ENCODE assay signal across 8 cellular contexts in the genomic region with DNA sequence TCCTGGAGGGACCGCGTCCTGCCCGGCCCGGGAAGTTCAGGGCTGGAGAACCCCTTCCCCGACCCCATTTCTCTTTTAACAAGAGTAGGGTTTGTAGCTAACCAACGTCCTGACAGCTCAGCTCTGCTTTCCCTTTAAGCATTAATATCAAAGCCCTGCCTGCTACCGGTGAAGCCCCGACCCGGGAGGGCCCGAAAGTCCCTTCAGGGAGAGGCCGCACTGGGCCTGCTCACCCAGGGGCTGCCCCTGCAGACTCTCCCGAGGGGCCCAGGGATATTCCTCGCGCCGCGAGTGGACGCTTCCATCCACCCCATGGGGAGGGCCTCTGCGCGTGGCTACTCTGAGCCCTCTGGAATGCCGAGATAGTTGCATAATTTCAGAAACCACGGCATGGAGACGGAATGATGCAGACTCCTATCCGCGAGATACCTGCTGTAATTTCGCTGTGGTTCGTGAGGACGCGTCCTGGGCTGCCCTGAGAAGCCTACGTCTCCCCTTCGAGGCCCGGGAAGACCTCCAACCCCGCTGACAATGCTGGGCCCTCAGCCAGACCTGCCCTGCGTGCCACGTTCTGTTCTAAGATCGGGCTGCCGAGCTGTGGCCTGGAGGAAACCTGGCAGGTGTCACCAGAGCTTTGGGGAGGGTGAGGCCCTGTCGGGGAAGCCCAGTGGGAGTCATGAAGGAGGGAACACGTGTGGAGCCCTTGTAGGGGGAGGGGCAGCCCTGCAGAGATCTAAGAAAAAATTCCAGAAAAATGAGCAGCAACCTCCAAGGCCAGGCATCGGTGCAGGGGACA. TPM values are rescaled to one million over a fixed set of nuclear protein-coding genes. Genes with fewer than 3 reads are reported as not detected.
DNase-seq lines count a peak whose midpoint lies in the region; ATAC-seq, FAIRE-seq and TF ChIP-seq lines count a peak whose summit lies in the region.

No MANE protein-coding gene starts in this region.

- no TSS peak for BruUV-seq in GM12878 (replicated peaks; lab: Mats Ljungman, UMichigan)

- RAD21 ChIA-PET in GM12878 (lab: Charles Lee; ENCODE audit: unreplicated experiment), result interaction anchor here (1.0 to 3.6 kb wide), 8 partner anchors 18 to 113 kb away, joined by 3 to 23 read pairs (median 6); partner anchors contain the start of gene UVSSA

- peaks cover 27 to 42% (median 28%) of the 10 kb centered on the region in 3 donors for H3K27me3 Mint-ChIP-seq in immature natural killer cell (ENCODE audit: low read depth in 3 of 3)

- H3K9me3 ChIP-seq in GM12878 (replicated peaks; ENCODE audit: control insufficient read depth, insufficient read depth, low read length), result peaks cover 16% of the 10 kb centered on the region; the same call in 2 of the 3 replicates

- intact Hi-C loops in GM12878 (cut with micrococcal nuclease; ENCODE audit: unreplicated experiment), result loop anchor here (1.0 to 5.0 kb wide), 5 partner anchors 17 to 118 kb away; no protein-coding TSS in a partner anchor

- peaks cover 73 to 77% of the 10 kb centered on the region in 2 donors for H3K4me1 Mint-ChIP-seq in immature natural killer cell

- SMC1A ChIA-PET in GM12878 (lab: Charles Lee; ENCODE audit: uncharacterized antibody, unreplicated experiment), result interaction anchor here (0.7 to 2.3 kb wide), 6 partner anchors 18 to 119 kb away, joined by 3 to 12 read pairs (median 4); partner anchors contain the start of gene UVSSA

- CTCF ChIA-PET in GM12878 (lab: Yijun Ruan, JAX), result interaction anchor here (1.2 to 3.7 kb wide), 4 partner anchors 18 to 119 kb away, joined by 3 to 21 read pairs (median 10); partner anchors contain the start of gene UVSSA

- no peak for TF ChIP-seq EP300 in GM12878 (IDR thresholded peaks at IDR 0.05; ENCODE audit: borderline replicate concordance in 1 of 2, control insufficient read depth in 1 of 2, low read depth in 2 of 2, low read length in 2 of 2)

- H3K4me2 ChIP-seq in GM12878 (ENCODE audit: control insufficient read depth, insufficient read depth), result peak overlapping the region; percentile 57

- POLR2A ChIA-PET in GM12878 (lab: Charles Lee), result interaction anchor here (0.6 to 6.2 kb wide), 6 partner anchors 16 to 678 kb away, joined by 3 to 42 read pairs (median 6); partner anchors contain the start of genes MAEA and UVSSA

- peaks cover 0 to 3% (median 0%) of the 10 kb centered on the region in 6 donors for H3K9me3 Mint-ChIP-seq in immature natural killer cell

- ATAC-seq in HG02678 (IDR thresholded peaks at IDR 0.05; ENCODE audit: unreplicated experiment) (peak; percentile 3), GM12878 (peak; percentile 62)

- FAIRE-seq in GM12891 (lab: Jason Lieb, UNC) (peak; percentile 87), GM12878 (lab: Jason Lieb, UNC) (peak; percentile 70)

- H3K27me3 ChIP-seq in GM12878 (replicated peaks in 1 of 2; ENCODE audit: control insufficient read depth in 2 of 2, insufficient read depth in 2 of 2, low read length in 1 of 2), result no peaks in the 10 kb centered on the region

- peak; percentile 64 for DNase-seq in GM12891 (ENCODE audit: insufficient read length, low spot score)
- DNase-seq in RKO (ENCODE audit: low spot score), result peak; percentile 24
- no peak for DNase-seq in GM12878 (ENCODE audit: low read depth, low spot score)
- peak in 1 of 3 donors; percentile 66 for DNase-seq in immature natural killer cell
- peak in 3 of 4 experiments; percentile 34 to 41 (median 35) for DNase-seq in stimulated activated CD4-positive, alpha-beta T cell treated with anti-CD3 and anti-CD28 coated beads, Interleukin-1b, Interleukin-23, amount 100 ng/mL, for 24 hours (ENCODE audit: low read depth in 4 of 4, low spot score in 1 of 4)
- DNase-seq in hippocampal formation (lab: John Stamatoyannopoulos, UW), result no peak
- no peak for DNase-seq in NCI-H2029 (lab: John Stamatoyannopoulos, UW)

- H3K4me1 ChIP-seq in GM12878 (ENCODE audit: control insufficient read depth, insufficient read depth, low read length), result peaks cover 24% of the 10 kb centered on the region

- peaks cover 45% of the 10 kb centered on the region for H3K79me2 ChIP-seq in GM12878 (ENCODE audit: control insufficient read depth, insufficient read depth, low read length)

- TF ChIP-seq POLR2A in GM12891 (IDR thresholded peaks at IDR 0.05; ENCODE audit: low read depth, low read length) (no peak; the same call in 1 of the 2 replicates), GM12878 (IDR thresholded peaks at IDR 0.05; ENCODE audit: low read depth, low read length) (no peak)

- peak overlapping the region; percentile 40 for H2AFZ ChIP-seq in GM12878 (ENCODE audit: control insufficient read depth, low read depth, low read length)

- H3K36me3 ChIP-seq in GM12878 (ENCODE audit: control insufficient read depth in 2 of 2, insufficient read depth in 2 of 2, low read length in 1 of 2), result peaks cover 0 to 6% of the 10 kb centered on the region in 2 experiments; a peak in 2 of 4 replicates

- peak overlapping the region; percentile 87 to 92 (median 89) for H3K4me3 Mint-ChIP-seq in immature natural killer cell

- in situ Hi-C loops in GM12878 (cut with MboI), result loop anchor here (5.0 kb wide), 1 partner anchor 102 kb away; no protein-coding TSS in a partner anchor

- WGBS in GM12878 (ENCODE audit: insufficient coverage, insufficient replicate concordance, low lambda C conversion rate, missing lambda C conversion rate), result 28% methylated on average over 38 of the region's 39 CpGs

- peaks cover 7% of the 10 kb centered on the region; the same call in 1 of the 2 replicates for H4K20me1 ChIP-seq in GM12878 (ENCODE audit: control insufficient read depth, insufficient read depth)

- peaks cover 0 to 4% (median 0%) of the 10 kb centered on the region in 3 donors for H3K36me3 Mint-ChIP-seq in immature natural killer cell

- H3K9ac ChIP-seq in GM12878 (ENCODE audit: control insufficient read depth, insufficient read depth, low read length), result peak overlapping the region; percentile 89

- no peak for TF ChIP-seq RAD21 in GM12878 (IDR thresholded peaks at IDR 0.05; ENCODE audit: insufficient read depth, low read depth, low read length)

- H3K27ac ChIP-seq in GM12878 (ENCODE audit: control insufficient read depth, insufficient read depth), result peak overlapping the region; percentile 92

- H3K27ac Mint-ChIP-seq in immature natural killer cell, result peak overlapping the region; percentile 88 to 96 (median 93)

- TF ChIP-seq CTCF in GM12878 (IDR thresholded peaks at IDR 0.05 in 2 of 3, conservative IDR thresholded peaks at IDR 0.05 in 1 of 3; ENCODE audit: control insufficient read depth in 2 of 3, extremely low read depth in 1 of 3, insufficient read depth in 1 of 3, low read depth in 3 of 3, low read length in 3 of 3), result no peak

- peak overlapping the region; percentile 83 for H3K4me3 ChIP-seq in GM12878

TF ChIP-seq in GM12891, 5 proteins besides CTCF, POLR2A, EP300 and RAD21 (continues in another document):
- TF ChIP-seq PAX5 (IDR thresholded peaks at IDR 0.05; ENCODE audit: insufficient read depth, low read length, severe bottlenecking) (no peak), POU2F2 (IDR thresholded peaks at IDR 0.05; ENCODE audit: low read depth, low read length) (0 out of 2 replicates have a peak, but pooled peaks have one; percentile 31), POLR2AphosphoS5 (IDR thresholded peaks at IDR 0.05; ENCODE audit: low read depth, low read length) (no peak)

RNA-seq across cellular contexts. Expression of gene CTBP1, which starts 1.0 kb away (rescaled TPM):
- 97.8 TPM for polyA plus RNA-seq in GM12891 (2012; ENCODE audit: low read depth, missing spikeins)
- total RNA-seq in GM12878 (2013; cell fraction: nucleolus; rRNA removed), result 114 and 143 TPM in 2 replicates
- total RNA-seq in GM12878 (2014; rRNA removed) (143 and 160 TPM in 2 replicates), GM12878 (2014; rRNA removed; fragmentation: Illumina TruSeq; extraction: Trizol) (53.9 and 62.2 TPM in 2 replicates), GM12878 (2021) (182 TPM in 2 replicates)
- polyA plus RNA-seq in GM12878 (2011; ENCODE audit: low read depth), result 42.6 TPM
- polyA plus RNA-seq in GM12878 (2011; rRNA removed) (59.1 and 78.2 TPM in 2 replicates), GM12878 (2014; fragmentation: Illumina TruSeq; extraction: Trizol) (45.1 and 63.9 TPM in 2 replicates), GM12878 (2014; fragmentation: Nextera tagmentation; extraction: Ambion mirVana) (10 to 100 TPM in 1 of 2 experiments, 1 to 10 TPM in 1; 7.4 to 21.2 TPM), GM12878 (2014; rRNA removed) (164 and 182 TPM in 2 replicates), GM12878 (2016; fragmentation: Nextera tagmentation; extraction: Ambion mirVana) (10 to 100 TPM; 36.8 to 43.1 TPM), immature natural killer cell (100 to 1,000 TPM in 1 of 3 donors, 10 to 100 TPM in 2; 72.1 to 110 (median 77.7) TPM)
- polyA plus RNA-seq in GM12878 (2011; cell fraction: cytosol; rRNA removed), result 120 and 316 TPM in 2 replicates
- 515 and 586 TPM in 2 replicates for polyA plus RNA-seq in GM12878 (2011; cell fraction: nucleus; rRNA removed)
- 132 and 134 TPM in 2 replicates for polyA plus RNA-seq in GM12878 (2012)
- 94.5 and 212 TPM in 2 replicates for polyA minus RNA-seq in GM12878 (2011; rRNA and poly(A)+ RNA removed)
- polyA minus RNA-seq in GM12878 (2011; cell fraction: cytosol; rRNA and poly(A)+ RNA removed), result 114 and 138 TPM in 2 replicates
- 50.2 and 76.5 TPM in 2 replicates for polyA minus RNA-seq in GM12878 (2011; cell fraction: nucleus; rRNA and poly(A)+ RNA removed)

RNA-seq across cellular contexts. Expression of gene MAEA, which starts 39.8 kb away (rescaled TPM):
- 36.2 TPM for polyA plus RNA-seq in GM12891 (2012; ENCODE audit: low read depth, missing spikeins)
- 57.4 and 73.6 TPM in 2 replicates for total RNA-seq in GM12878 (2013; cell fraction: nucleolus; rRNA removed)
- total RNA-seq in GM12878 (2014; rRNA removed) (47.1 and 52.1 TPM in 2 replicates), GM12878 (2014; rRNA removed; fragmentation: Illumina TruSeq; extraction: Trizol) (19.2 and 23.9 TPM in 2 replicates), GM12878 (2021) (61.7 and 63.1 TPM in 2 replicates)
- polyA plus RNA-seq in GM12878 (2011; ENCODE audit: low read depth), result 13.5 TPM
- polyA plus RNA-seq in GM12878 (2011; rRNA removed) (35.0 and 57.0 TPM in 2 replicates), GM12878 (2014; fragmentation: Illumina TruSeq; extraction: Trizol) (8.8 and 21.4 TPM in 2 replicates), GM12878 (2014; fragmentation: Nextera tagmentation; extraction: Ambion mirVana) (1 to 10 TPM; 3.6 to 7.5 TPM), GM12878 (2014; rRNA removed) (63.7 and 67.3 TPM in 2 replicates), GM12878 (2016; fragmentation: Nextera tagmentation; extraction: Ambion mirVana) (10 to 100 TPM; 63.6 to 67.1 TPM), immature natural killer cell (10 to 100 TPM; 60.7 to 76.0 (median 72.9) TPM)
- 70.9 and 100 TPM in 2 replicates for polyA plus RNA-seq in GM12878 (2011; cell fraction: cytosol; rRNA removed)
- polyA plus RNA-seq in GM12878 (2011; cell fraction: nucleus; rRNA removed), result 236 and 285 TPM in 2 replicates
- 33.4 and 36.2 TPM in 2 replicates for polyA plus RNA-seq in GM12878 (2012)
- 27.7 and 52.1 TPM in 2 replicates for polyA minus RNA-seq in GM12878 (2011; rRNA and poly(A)+ RNA removed)
- 26.6 and 31.9 TPM in 2 replicates for polyA minus RNA-seq in GM12878 (2011; cell fraction: cytosol; rRNA and poly(A)+ RNA removed)
- 42.7 and 54.5 TPM in 2 replicates for polyA minus RNA-seq in GM12878 (2011; cell fraction: nucleus; rRNA and poly(A)+ RNA removed)

Comparison
In these comparisons a context has a peak if more than half of its experiments do, and no peak if none do; other contexts are left out.
1. DNase-seq: peak in GM12891 (single experiment), RKO (single experiment) and stimulated activated CD4-positive, alpha-beta T cell treated with anti-CD3 and anti-CD28 coated beads, Interleukin-1b, Interleukin-23, amount 100 ng/mL, for 24 hours (3 of 4); none in GM12878 (single experiment), hippocampal formation (0 of 2) and NCI-H2029 (single experiment).